Comparison of ENCODE assay signal across 13 cellular contexts in the genomic region with DNA sequence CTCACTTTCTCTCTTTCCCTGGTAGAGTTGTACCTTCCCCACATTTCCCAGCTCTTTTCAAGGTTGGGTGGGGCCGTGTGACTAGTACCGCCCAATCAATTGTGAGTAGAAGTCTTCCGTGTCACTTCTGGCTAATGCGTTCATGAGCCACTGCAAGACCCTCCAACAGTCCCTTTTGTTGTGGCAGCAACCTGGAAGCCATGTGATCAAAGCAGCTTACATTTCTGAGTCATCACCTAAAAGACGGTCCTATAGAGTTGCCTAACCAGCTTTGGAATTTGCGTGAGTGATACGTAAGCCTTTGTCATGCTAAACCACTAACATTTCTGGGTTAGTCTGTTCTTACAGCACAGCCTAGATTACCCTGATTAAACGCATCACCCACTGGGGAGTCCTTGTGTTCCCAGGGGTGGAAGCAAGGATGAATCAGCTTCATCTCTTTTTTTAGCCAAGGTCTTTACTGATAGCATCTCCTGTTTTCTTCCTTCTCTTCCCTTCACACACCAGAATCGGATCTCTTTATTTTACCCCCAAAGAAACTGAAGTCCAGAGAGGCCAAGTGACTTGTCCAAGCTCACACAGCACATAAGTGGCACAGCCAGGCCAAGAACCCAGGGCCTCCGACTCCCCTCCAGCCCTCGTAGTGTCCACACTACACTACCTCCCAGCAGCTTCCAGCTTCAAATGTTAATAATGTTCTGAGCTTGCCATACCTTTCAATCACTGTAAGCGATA.
DNase-seq lines count a peak whose midpoint lies in the region; ATAC-seq and TF ChIP-seq lines count a peak whose summit lies in the region.
"Had no signal": no experiment of that assay in that cellular context is flagged by ENCODE, and none has a peak within 500 bp of the region (broad histone marks: within the 10 kb centered on the region; RNA-seq: fewer than 3 reads in every experiment).

No MANE protein-coding gene starts in this region.

- H2AFZ ChIP-seq in Karpas-422 (ENCODE audit: low read length), result no peak overlapping the region

- WGBS in suprapubic skin, result 51% methylated on average over 12 of the region's 12 CpGs

- H3K9me2 ChIP-seq in Karpas-422 (replicated peaks; ENCODE audit: insufficient read depth, low read length), result no peaks in the 10 kb centered on the region

- H3K9me3 ChIP-seq in suprapubic skin (no peaks in the 10 kb centered on the region), Karpas-422 (ENCODE audit: low read length) (no peaks in the 10 kb centered on the region)
- H3K9me3 ChIP-seq: sigmoid colon had no signal

- POLR2A ChIA-PET in activated CD4-positive, alpha-beta T cell treated with anti-CD3 and anti-CD28 coated beads, Interleukin-2, amount 10 ng/mL, durations not matched to agents 7 days and 5 days (lab: Charles Lee), result no interaction called here

- H3K4me3 Mint-ChIP-seq in activated naive CD8-positive, alpha-beta T cell treated with anti-CD3 and anti-CD28 coated beads, Interleukin-2, amount 50 U/mL, for 24 hours, result no peak overlapping the region
- H3K4me3 Mint-ChIP-seq in activated naive CD8-positive, alpha-beta T cell treated with anti-CD3 and anti-CD28 coated beads for 36 hours, result no peak overlapping the region
- no peak overlapping the region for H3K4me3 Mint-ChIP-seq in activated CD4-positive, alpha-beta T cell treated with anti-CD3 and anti-CD28 coated beads, Interleukin-2, amount 10 ng/mL, durations not matched to agents 7 days and 5 days
- H3K4me3 Mint-ChIP-seq: stimulated activated naive CD8-positive, alpha-beta T cell treated with anti-CD3 and anti-CD28 coated beads, Interleukin-15, Interleukin-2, amounts not matched to agents 100 ng/mL and 50 ng/mL, for 24 hours had no signal

- no peak for TF ChIP-seq POLR2A in suprapubic skin (IDR thresholded peaks at IDR 0.05)

- no peak overlapping the region for H3K27ac Mint-ChIP-seq in activated naive CD8-positive, alpha-beta T cell treated with anti-CD3 and anti-CD28 coated beads, Interleukin-2, amount 50 U/mL, for 24 hours
- H3K27ac Mint-ChIP-seq in activated naive CD8-positive, alpha-beta T cell treated with anti-CD3 and anti-CD28 coated beads for 36 hours, result no peak overlapping the region
- no peak overlapping the region for H3K27ac Mint-ChIP-seq in activated CD4-positive, alpha-beta T cell treated with anti-CD3 and anti-CD28 coated beads, Interleukin-2, amount 10 ng/mL, durations not matched to agents 7 days and 5 days
- H3K27ac Mint-ChIP-seq: stimulated activated naive CD8-positive, alpha-beta T cell treated with anti-CD3 and anti-CD28 coated beads, Interleukin-15, Interleukin-2, amounts not matched to agents 100 ng/mL and 50 ng/mL, for 24 hours had no signal

- no peak for DNase-seq in activated naive CD8-positive, alpha-beta T cell treated with anti-CD3 and anti-CD28 coated beads, Interleukin-2, amount 50 U/mL, for 24 hours
- no peak for DNase-seq in activated naive CD8-positive, alpha-beta T cell treated with anti-CD3 and anti-CD28 coated beads for 36 hours
- DNase-seq in SK-MEL-5 (ENCODE audit: low read depth, low spot score) (peak; percentile 2), fibroblast of villous mesenchyme (ENCODE audit: low read depth) (peak; percentile 90), suprapubic skin (ENCODE audit: low spot score in 2 of 2) (no peak), Karpas-422 (no peak)
- no peak for DNase-seq in activated CD4-positive, alpha-beta T cell treated with anti-CD3 and anti-CD28 coated beads, Interleukin-2, amount 10 ng/mL, durations not matched to agents 7 days and 5 days
- DNase-seq: activated T-cell treated with anti-CD3 and anti-CD28 coated beads, Interleukin-2, amount 50 U/mL, for 48 hours; AML-193; left ventricle myocardium superior; sigmoid colon had no signal

- no peak overlapping the region for H3K4me3 ChIP-seq in fibroblast of villous mesenchyme (ENCODE audit: low read depth, low read length)
- no peak overlapping the region for H3K4me3 ChIP-seq in suprapubic skin
- no peak overlapping the region for H3K4me3 ChIP-seq in Karpas-422 (ENCODE audit: low read length)
- H3K4me3 ChIP-seq: sigmoid colon had no signal

- ATAC-seq in activated naive CD8-positive, alpha-beta T cell treated with anti-CD3 and anti-CD28 coated beads, Interleukin-2, amount 50 U/mL, for 24 hours, result peak; percentile 28
- no peak for ATAC-seq in HG02938 (IDR thresholded peaks at IDR 0.05; ENCODE audit: unreplicated experiment)
- ATAC-seq: left ventricle myocardium superior had no signal

- H4K20me1 ChIP-seq in Karpas-422 (ENCODE audit: insufficient read depth, low read depth, low read length), result no peaks in the 10 kb centered on the region

- CTCF ChIA-PET in activated CD4-positive, alpha-beta T cell treated with anti-CD3 and anti-CD28 coated beads, Interleukin-2, amount 10 ng/mL, durations not matched to agents 7 days and 5 days (lab: Charles Lee), result no interaction called here

- H3K36me3 ChIP-seq in suprapubic skin (no peaks in the 10 kb centered on the region), Karpas-422 (ENCODE audit: insufficient read depth, low read length) (no peaks in the 10 kb centered on the region)
- H3K36me3 ChIP-seq: sigmoid colon had no signal

- no peak overlapping the region for H3K9ac ChIP-seq in Karpas-422 (ENCODE audit: low read length)

- H3K27me3 ChIP-seq in suprapubic skin (no peaks in the 10 kb centered on the region), Karpas-422 (ENCODE audit: low read length) (no peaks in the 10 kb centered on the region)
- H3K27me3 ChIP-seq: sigmoid colon had no signal

- TF ChIP-seq CTCF in fibroblast of villous mesenchyme (IDR thresholded peaks at IDR 0.05; ENCODE audit: insufficient read depth, low read depth, low read length), result no peak
- TF ChIP-seq CTCF in suprapubic skin (IDR thresholded peaks at IDR 0.05), result no peak

- H3K4me2 ChIP-seq in Karpas-422 (ENCODE audit: low read depth, low read length, poor library complexity, severe bottlenecking), result no peak overlapping the region

- no peak for TF ChIP-seq EP300 in suprapubic skin (IDR thresholded peaks at IDR 0.05)

- H3K9me3 Mint-ChIP-seq in activated naive CD8-positive, alpha-beta T cell treated with anti-CD3 and anti-CD28 coated beads, Interleukin-2, amount 50 U/mL, for 24 hours, result peaks cover 6% of the 10 kb centered on the region
- H3K9me3 Mint-ChIP-seq in activated naive CD8-positive, alpha-beta T cell treated with anti-CD3 and anti-CD28 coated beads for 36 hours, result no peaks in the 10 kb centered on the region
- no peaks in the 10 kb centered on the region for H3K9me3 Mint-ChIP-seq in activated CD4-positive, alpha-beta T cell treated with anti-CD3 and anti-CD28 coated beads, Interleukin-2, amount 10 ng/mL, durations not matched to agents 7 days and 5 days
- H3K9me3 Mint-ChIP-seq: stimulated activated naive CD8-positive, alpha-beta T cell treated with anti-CD3 and anti-CD28 coated beads, Interleukin-15, Interleukin-2, amounts not matched to agents 100 ng/mL and 50 ng/mL, for 24 hours had no signal

- no peaks in the 10 kb centered on the region for H3K79me2 ChIP-seq in Karpas-422 (ENCODE audit: low read length)

- H3K4me1 Mint-ChIP-seq in activated naive CD8-positive, alpha-beta T cell treated with anti-CD3 and anti-CD28 coated beads, Interleukin-2, amount 50 U/mL, for 24 hours, result no peaks in the 10 kb centered on the region
- no peaks in the 10 kb centered on the region for H3K4me1 Mint-ChIP-seq in activated naive CD8-positive, alpha-beta T cell treated with anti-CD3 and anti-CD28 coated beads for 36 hours
- no peaks in the 10 kb centered on the region for H3K4me1 Mint-ChIP-seq in activated CD4-positive, alpha-beta T cell treated with anti-CD3 and anti-CD28 coated beads, Interleukin-2, amount 10 ng/mL, durations not matched to agents 7 days and 5 days

- peaks cover 7% of the 10 kb centered on the region for H3K27me3 Mint-ChIP-seq in activated naive CD8-positive, alpha-beta T cell treated with anti-CD3 and anti-CD28 coated beads, Interleukin-2, amount 50 U/mL, for 24 hours
- H3K27me3 Mint-ChIP-seq in activated naive CD8-positive, alpha-beta T cell treated with anti-CD3 and anti-CD28 coated beads for 36 hours, result peaks cover 14% of the 10 kb centered on the region
- no peaks in the 10 kb centered on the region for H3K27me3 Mint-ChIP-seq in activated CD4-positive, alpha-beta T cell treated with anti-CD3 and anti-CD28 coated beads, Interleukin-2, amount 10 ng/mL, durations not matched to agents 7 days and 5 days

- H3K36me3 Mint-ChIP-seq in activated naive CD8-positive, alpha-beta T cell treated with anti-CD3 and anti-CD28 coated beads, Interleukin-2, amount 50 U/mL, for 24 hours (ENCODE audit: low read depth), result no peaks in the 10 kb centered on the region
- H3K36me3 Mint-ChIP-seq in activated naive CD8-positive, alpha-beta T cell treated with anti-CD3 and anti-CD28 coated beads for 36 hours, result no peaks in the 10 kb centered on the region
- H3K36me3 Mint-ChIP-seq in activated CD4-positive, alpha-beta T cell treated with anti-CD3 and anti-CD28 coated beads, Interleukin-2, amount 10 ng/mL, durations not matched to agents 7 days and 5 days (ENCODE audit: low read depth), result no peaks in the 10 kb centered on the region

- H3K4me1 ChIP-seq in suprapubic skin, result peaks cover 13% of the 10 kb centered on the region
- no peaks in the 10 kb centered on the region for H3K4me1 ChIP-seq in Karpas-422 (ENCODE audit: low read length)
- H3K4me1 ChIP-seq: sigmoid colon had no signal

- in situ Hi-C loops in SK-MEL-5 (cut with HindIII; ENCODE audit: low pct_unique_long_range_greater_than_20kb, low sequenced_read_pairs), result no loop called here

- H3K27ac ChIP-seq in suprapubic skin (peak overlapping the region; percentile 75), Karpas-422 (ENCODE audit: low read length) (no peak overlapping the region)
- H3K27ac ChIP-seq: sigmoid colon had no signal

Comparison
In these comparisons a context has a peak if more than half of its experiments do, and no peak if none do; other contexts are left out.
1. DNase-seq: peak in SK-MEL-5 (single experiment) and fibroblast of villous mesenchyme (single experiment); none in activated naive CD8-positive, alpha-beta T cell treated with anti-CD3 and anti-CD28 coated beads, Interleukin-2, amount 50 U/mL, for 24 hours (single experiment), activated naive CD8-positive, alpha-beta T cell treated with anti-CD3 and anti-CD28 coated beads for 36 hours (single experiment), suprapubic skin (0 of 2), activated CD4-positive, alpha-beta T cell treated with anti-CD3 and anti-CD28 coated beads, Interleukin-2, amount 10 ng/mL, durations not matched to agents 7 days and 5 days (single experiment) and Karpas-422 (single experiment).